Comparison of ENCODE assay signal across 16 cellular contexts in the genomic region with DNA sequence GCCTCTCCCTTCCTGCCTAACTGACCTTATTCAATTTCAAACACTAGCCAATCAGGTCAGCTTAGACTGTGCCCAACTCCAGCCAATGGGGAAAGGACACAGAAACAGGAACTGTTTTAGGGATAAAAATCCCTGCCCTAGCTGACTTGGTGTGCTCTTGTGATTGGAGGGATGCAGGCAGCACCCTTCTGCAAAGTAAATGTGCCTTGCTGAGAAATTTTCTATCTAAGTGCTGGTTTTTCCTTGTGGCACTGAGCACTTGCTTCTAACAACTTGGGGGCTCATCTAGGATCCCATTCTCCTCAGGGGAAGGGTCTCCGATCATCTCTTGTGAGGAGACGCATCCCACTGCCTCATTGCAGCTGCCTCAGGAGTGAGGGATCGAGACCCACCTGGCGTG. TPM values are rescaled to one million over a fixed set of nuclear protein-coding genes. Genes with fewer than 3 reads are reported as not detected.
A peak's percentile ranks its signal among the peaks of the same experiment; 100 is the strongest.
DNase-seq lines count a peak whose midpoint lies in the region; ATAC-seq and TF ChIP-seq lines count a peak whose summit lies in the region.
"Had no signal": no experiment of that assay in that cellular context is flagged by ENCODE, and none has a peak within 500 bp of the region (broad histone marks: within the 10 kb centered on the region; RNA-seq: fewer than 3 reads in every experiment).

No MANE protein-coding gene starts in this region.

- peaks cover 5% of the 10 kb centered on the region; the same call in 1 of the 2 replicates for H3K36me3 ChIP-seq in GM23338 (ENCODE audit: insufficient read depth)
- no peaks in the 10 kb centered on the region for H3K36me3 ChIP-seq in osteoblast (ENCODE audit: insufficient read depth, low read length)

- no peaks in the 10 kb centered on the region for H4K20me1 ChIP-seq in GM23338 (replicated peaks; ENCODE audit: insufficient read depth)
- no peaks in the 10 kb centered on the region for H4K20me1 ChIP-seq in osteoblast (ENCODE audit: insufficient read depth, low read length)

- H3K9me3 Mint-ChIP-seq in activated naive CD4-positive, alpha-beta T cell treated with anti-CD3 and anti-CD28 coated beads for 36 hours: peaks cover 62% of the 10 kb centered on the region
- peaks cover 78% of the 10 kb centered on the region for H3K9me3 Mint-ChIP-seq in GM23338
- peaks cover 68% of the 10 kb centered on the region for H3K9me3 Mint-ChIP-seq in activated T-helper 2 cell treated with anti-CD3 and anti-CD28 coated beads, Interferon-gamma antibody, Interleukin-2, Interleukin-4, amounts not matched to agents 10 μg/mL and 5 μg/mL and 100 μg/mL, durations not matched to agents 14 hours and 24 hours and 36 hours
- H3K9me3 Mint-ChIP-seq in osteocyte (ENCODE audit: unreplicated experiment): peaks cover 34% of the 10 kb centered on the region

- intact Hi-C loops in activated naive CD4-positive, alpha-beta T cell treated with anti-CD3 and anti-CD28 coated beads for 36 hours (cut with micrococcal nuclease): no loop called here
- intact Hi-C loops in activated T-helper 2 cell treated with anti-CD3 and anti-CD28 coated beads, Interferon-gamma antibody, Interleukin-2, Interleukin-4, amounts not matched to agents 10 μg/mL and 5 μg/mL and 100 μg/mL, durations not matched to agents 14 hours and 24 hours and 36 hours (cut with micrococcal nuclease): no loop called here

- H3K4me3 ChIP-seq in GM23338: no peak overlapping the region
- no peak overlapping the region for H3K4me3 ChIP-seq in osteoblast (ENCODE audit: insufficient read depth, low read length)

- TF ChIP-seq CTCF in GM23338 (conservative IDR thresholded peaks at IDR 0.05; ENCODE audit: low read depth in 2 of 2) (no peak), osteoblast (IDR thresholded peaks at IDR 0.05; ENCODE audit: extremely low read depth, low read depth, low read length) (no peak), osteocyte (IDR thresholded peaks at IDR 0.05) (no peak)

- no peaks in the 10 kb centered on the region for H3F3A ChIP-seq in GM23338 (replicated peaks; ENCODE audit: low read depth)

- no peak for ATAC-seq in GM23338

- H3K4me1 Mint-ChIP-seq in activated naive CD4-positive, alpha-beta T cell treated with anti-CD3 and anti-CD28 coated beads for 36 hours (ENCODE audit: low read depth): peaks cover 31% of the 10 kb centered on the region
- H3K4me1 Mint-ChIP-seq in GM23338: no peaks in the 10 kb centered on the region; the same call in 2 of the 3 replicates
- H3K4me1 Mint-ChIP-seq in activated T-helper 2 cell treated with anti-CD3 and anti-CD28 coated beads, Interferon-gamma antibody, Interleukin-2, Interleukin-4, amounts not matched to agents 10 μg/mL and 5 μg/mL and 100 μg/mL, durations not matched to agents 14 hours and 24 hours and 36 hours (ENCODE audit: low read depth): peaks cover 26% of the 10 kb centered on the region
- no peaks in the 10 kb centered on the region for H3K4me1 Mint-ChIP-seq in osteocyte (ENCODE audit: unreplicated experiment)

- H3K9me2 ChIP-seq in GM23338 (ENCODE audit: insufficient read depth): no peaks in the 10 kb centered on the region

- CTCF ChIA-PET in activated naive CD4-positive, alpha-beta T cell treated with anti-CD3 and anti-CD28 coated beads for 36 hours (lab: Charles Lee): interaction anchor here (0.6 kb wide), 1 partner anchor 51 kb away, joined by 5 read pairs; no protein-coding TSS in a partner anchor

- H3K79me2 ChIP-seq in GM23338 (replicated peaks; ENCODE audit: insufficient read depth) (no peaks in the 10 kb centered on the region), osteoblast (ENCODE audit: insufficient read depth, low read length) (no peaks in the 10 kb centered on the region)

- no peaks in the 10 kb centered on the region for H3K27me3 Mint-ChIP-seq in activated naive CD4-positive, alpha-beta T cell treated with anti-CD3 and anti-CD28 coated beads for 36 hours (ENCODE audit: low read depth)
- H3K27me3 Mint-ChIP-seq in GM23338 (ENCODE audit: insufficient read depth, low read depth, poor library complexity) (peaks cover 4% of the 10 kb centered on the region), osteocyte (ENCODE audit: unreplicated experiment) (peaks cover 2% of the 10 kb centered on the region)
- no peaks in the 10 kb centered on the region for H3K27me3 Mint-ChIP-seq in activated T-helper 2 cell treated with anti-CD3 and anti-CD28 coated beads, Interferon-gamma antibody, Interleukin-2, Interleukin-4, amounts not matched to agents 10 μg/mL and 5 μg/mL and 100 μg/mL, durations not matched to agents 14 hours and 24 hours and 36 hours (ENCODE audit: low read depth)
- H3K27me3 Mint-ChIP-seq: CD4-positive, CD25-positive, alpha-beta regulatory T cell had no signal

- H2AFZ ChIP-seq in GM23338 (no peak overlapping the region), osteoblast (ENCODE audit: low read length) (no peak overlapping the region)

- H3K4me3 Mint-ChIP-seq in activated naive CD4-positive, alpha-beta T cell treated with anti-CD3 and anti-CD28 coated beads for 36 hours: no peak overlapping the region
- H3K4me3 Mint-ChIP-seq in GM23338 (no peak overlapping the region), osteocyte (ENCODE audit: unreplicated experiment) (no peak overlapping the region)
- no peak overlapping the region for H3K4me3 Mint-ChIP-seq in activated T-helper 2 cell treated with anti-CD3 and anti-CD28 coated beads, Interferon-gamma antibody, Interleukin-2, Interleukin-4, amounts not matched to agents 10 μg/mL and 5 μg/mL and 100 μg/mL, durations not matched to agents 14 hours and 24 hours and 36 hours (ENCODE audit: low read depth)

- no peak overlapping the region for H3K4me2 ChIP-seq in GM23338
- H3K4me2 ChIP-seq in osteoblast (ENCODE audit: insufficient read depth, low read length): no peak overlapping the region

- DNase-seq in activated naive CD4-positive, alpha-beta T cell treated with anti-CD3 and anti-CD28 coated beads for 36 hours: no peak
- DNase-seq in activated naive CD4-positive, alpha-beta T cell treated with anti-CD3 and anti-CD28 coated beads, Interleukin-2, amount 50 U/mL, for 16 hours: no peak
- DNase-seq in GM23338 (ENCODE audit: low spot score): peak; percentile 43
- no peak for DNase-seq in activated T-helper 2 cell treated with anti-CD3 and anti-CD28 coated beads, Interferon-gamma antibody, Interleukin-2, Interleukin-4, amounts not matched to agents 10 μg/mL and 5 μg/mL and 100 μg/mL, durations not matched to agents 14 hours and 24 hours and 36 hours (ENCODE audit: low spot score)
- DNase-seq in osteoblast (ENCODE audit: insufficient read length, low spot score, missing footprints): peak; percentile 31
- no peak for DNase-seq in NK-92 treated with Interleukin-12 subunit alpha and Interleukin-12 subunit beta, amount 100 ng/mL, for 24 hours (lab: John Stamatoyannopoulos, UW)
- DNase-seq in D341Med (ENCODE audit: low spot score): no peak
- no peak for DNase-seq in osteocyte (ENCODE audit: extremely low spot score, unreplicated experiment)
- DNase-seq: AML-193, NCI-H1048, NCI-H146, NCI-H2107, NCI-H82, SHP77 treated with DMSO at 0.1 percent for 48 hours had no signal

- H3K9me3 ChIP-seq in osteoblast (ENCODE audit: low read depth, low read length): peaks cover 8% of the 10 kb centered on the region

- H3K27ac ChIP-seq in GM23338 (ENCODE audit: low read depth): no peak overlapping the region
- H3K27ac ChIP-seq in osteoblast (ENCODE audit: low read depth, low read length): no peak overlapping the region

- H3K27me3 ChIP-seq in GM23338 (ENCODE audit: insufficient read depth) (no peaks in the 10 kb centered on the region), osteoblast (ENCODE audit: insufficient read depth, low read length) (no peaks in the 10 kb centered on the region)

- H3K4me1 ChIP-seq in GM23338 (ENCODE audit: insufficient read depth) (no peaks in the 10 kb centered on the region), osteoblast (ENCODE audit: insufficient read depth, low read length) (no peaks in the 10 kb centered on the region)

- peaks cover 50% of the 10 kb centered on the region for H3K36me3 Mint-ChIP-seq in activated naive CD4-positive, alpha-beta T cell treated with anti-CD3 and anti-CD28 coated beads for 36 hours (ENCODE audit: low read depth)
- peaks cover 40% of the 10 kb centered on the region for H3K36me3 Mint-ChIP-seq in GM23338 (ENCODE audit: low read depth)
- peaks cover 65% of the 10 kb centered on the region for H3K36me3 Mint-ChIP-seq in activated T-helper 2 cell treated with anti-CD3 and anti-CD28 coated beads, Interferon-gamma antibody, Interleukin-2, Interleukin-4, amounts not matched to agents 10 μg/mL and 5 μg/mL and 100 μg/mL, durations not matched to agents 14 hours and 24 hours and 36 hours (ENCODE audit: low read depth)
- no peaks in the 10 kb centered on the region for H3K36me3 Mint-ChIP-seq in osteocyte (ENCODE audit: unreplicated experiment)

- peak overlapping the region; percentile 37 for H3K27ac Mint-ChIP-seq in activated naive CD4-positive, alpha-beta T cell treated with anti-CD3 and anti-CD28 coated beads for 36 hours
- H3K27ac Mint-ChIP-seq in GM23338 (no peak overlapping the region), osteocyte (ENCODE audit: unreplicated experiment) (no peak overlapping the region)
- H3K27ac Mint-ChIP-seq in activated T-helper 2 cell treated with anti-CD3 and anti-CD28 coated beads, Interferon-gamma antibody, Interleukin-2, Interleukin-4, amounts not matched to agents 10 μg/mL and 5 μg/mL and 100 μg/mL, durations not matched to agents 14 hours and 24 hours and 36 hours: peak overlapping the region; percentile 9

RNA-seq across cellular contexts. Expression of gene CD2, which starts 10.7 kb away (rescaled TPM):
- total RNA-seq in activated naive CD4-positive, alpha-beta T cell treated with anti-CD3 and anti-CD28 coated beads for 36 hours: 100 to 1,000 TPM; 251 to 264 TPM
- not detected in 2 replicates for total RNA-seq in GM23338 (2014; rRNA removed; shearing (Covaris generic))
- polyA plus RNA-seq in GM23338 (2016; fragmentation: Nextera tagmentation; extraction: Ambion mirVana): not detected in 2 replicates
- 284 and 304 TPM in 2 replicates for total RNA-seq in activated T-helper 2 cell treated with anti-CD3 and anti-CD28 coated beads, Interferon-gamma antibody, Interleukin-2, Interleukin-4, amounts not matched to agents 10 μg/mL and 5 μg/mL and 100 μg/mL, durations not matched to agents 14 hours and 24 hours and 36 hours
- total RNA-seq in osteoblast: not detected in 2 replicates
- not detected in 2 replicates for total RNA-seq in osteocyte
- total RNA-seq: HT1080 had no signal

Comparison
In these comparisons a context has a peak if more than half of its experiments do, and no peak if none do; other contexts are left out.
1. DNase-seq: peak in GM23338 (single experiment) and osteoblast (single experiment); none in activated naive CD4-positive, alpha-beta T cell treated with anti-CD3 and anti-CD28 coated beads for 36 hours (single experiment), activated naive CD4-positive, alpha-beta T cell treated with anti-CD3 and anti-CD28 coated beads, Interleukin-2, amount 50 U/mL, for 16 hours (single experiment), activated T-helper 2 cell treated with anti-CD3 and anti-CD28 coated beads, Interferon-gamma antibody, Interleukin-2, Interleukin-4, amounts not matched to agents 10 μg/mL and 5 μg/mL and 100 μg/mL, durations not matched to agents 14 hours and 24 hours and 36 hours (single experiment), NK-92 treated with Interleukin-12 subunit alpha and Interleukin-12 subunit beta, amount 100 ng/mL, for 24 hours (single experiment), D341Med (single experiment) and osteocyte (single experiment).
2. H3K27ac Mint-ChIP-seq: peak in activated naive CD4-positive, alpha-beta T cell treated with anti-CD3 and anti-CD28 coated beads for 36 hours (single experiment) and activated T-helper 2 cell treated with anti-CD3 and anti-CD28 coated beads, Interferon-gamma antibody, Interleukin-2, Interleukin-4, amounts not matched to agents 10 μg/mL and 5 μg/mL and 100 μg/mL, durations not matched to agents 14 hours and 24 hours and 36 hours (single experiment); none in GM23338 (single experiment) and osteocyte (single experiment).
3. RNA of gene CD2, which starts 10.7 kb away (total RNA-seq): 284 to 304 TPM in activated T-helper 2 cell treated with anti-CD3 and anti-CD28 coated beads, Interferon-gamma antibody, Interleukin-2, Interleukin-4, amounts not matched to agents 10 μg/mL and 5 μg/mL and 100 μg/mL, durations not matched to agents 14 hours and 24 hours and 36 hours and 251 to 264 TPM in activated naive CD4-positive, alpha-beta T cell treated with anti-CD3 and anti-CD28 coated beads for 36 hours; not detected in GM23338, not detected in osteoblast and not detected in osteocyte; every median in the first group is over 100 times any median in the second.